Comparison of ENCODE assay signal across 38 cellular contexts in the genomic region with DNA sequence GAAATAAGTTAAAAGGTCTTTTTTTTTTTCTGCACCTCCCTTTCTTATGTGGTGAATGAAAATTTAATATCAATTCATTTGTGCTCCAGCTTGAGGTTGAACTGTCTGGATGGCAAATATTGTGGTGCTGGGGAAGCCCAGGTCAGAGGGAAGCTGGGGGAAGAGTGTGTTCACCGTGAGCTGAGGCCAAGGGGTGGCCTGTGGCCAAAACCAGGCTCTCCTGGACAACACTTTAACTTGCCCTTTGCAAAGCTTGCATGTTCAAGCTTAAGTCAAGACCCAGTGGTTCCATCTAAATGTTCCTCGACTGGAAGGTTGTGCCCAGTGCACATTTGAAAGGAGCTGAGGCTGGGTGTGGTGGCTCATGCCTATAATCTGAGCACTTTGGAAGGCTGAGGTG.
"Had no signal": no experiment of that assay in that cellular context is flagged by ENCODE, and none has a peak within 500 bp of the region (broad histone marks: within the 10 kb centered on the region; RNA-seq: fewer than 3 reads in every experiment).

No MANE protein-coding gene starts in this region.

- H3K4me3 Mint-ChIP-seq: activated CD4-positive, alpha-beta memory T cell treated with anti-CD3 and anti-CD28 coated beads, Interleukin-2, amount 10 ng/mL, durations not matched to agents 7 days and 5 days; activated CD4-positive, alpha-beta T cell treated with anti-CD3 and anti-CD28 coated beads for 36 hours; activated CD4-positive, alpha-beta T cell treated with anti-CD3 and anti-CD28 coated beads, Interleukin-2, amount 10 ng/mL, durations not matched to agents 7 days and 5 days; activated CD8-positive, alpha-beta memory T cell treated with anti-CD3 and anti-CD28 coated beads, Interleukin-2, amount 10 ng/mL, durations not matched to agents 7 days and 5 days; activated CD8-positive, alpha-beta T cell treated with anti-CD3 and anti-CD28 coated beads, Interleukin-2, amount 10 ng/mL, durations not matched to agents 7 days and 5 days; activated naive CD4-positive, alpha-beta T cell treated with anti-CD3 and anti-CD28 coated beads, Interleukin-2, amount 10 ng/mL, durations not matched to agents 7 days and 5 days; activated naive CD4-positive, alpha-beta T cell treated with anti-CD3 and anti-CD28 coated beads, Interleukin-2, amount 50 U/mL, for 24 hours; activated naive CD8-positive, alpha-beta T cell; activated naive CD8-positive, alpha-beta T cell treated with anti-CD3 and anti-CD28 coated beads, Interleukin-2, amount 10 ng/mL, durations not matched to agents 7 days and 5 days; activated naive CD8-positive, alpha-beta T cell treated with anti-CD3 and anti-CD28 coated beads, Interleukin-2, amount 50 U/mL, for 24 hours; activated T-cell treated with anti-CD3 and anti-CD28 coated beads, Interleukin-2, amount 50 U/mL, for 24 hours; brain; central memory CD8-positive, alpha-beta T cell; T-helper 1 cell treated with Interleukin-12 subunit alpha and Interleukin-12 subunit beta and Interleukin-4 antibody, amounts not matched to agents 30 μg/mL and 1 μg/mL, for 36 hours; T-helper 2 cell treated with Interferon-gamma antibody and Interleukin-4, amounts not matched to agents 5 μg/mL and 100 μg/mL, for 36 hours; WTC11 had no signal

- H3K36me3 Mint-ChIP-seq: activated naive CD4-positive, alpha-beta T cell treated with anti-CD3 and anti-CD28 coated beads, Interleukin-2, amount 10 ng/mL, durations not matched to agents 7 days and 5 days; brain; WTC11 had no signal

- H3K4me1 ChIP-seq: ascending aorta had no signal

- ATAC-seq: activated CD4-positive, alpha-beta T cell treated with anti-CD3 and anti-CD28 coated beads for 36 hours; activated CD4-positive, CD25-positive, alpha-beta regulatory T cell treated with anti-CD3 and anti-CD28 coated beads, Interleukin-2, amount 50 U/mL, for 24 hours; activated CD8-positive, alpha-beta memory T cell treated with anti-CD3 and anti-CD28 coated beads, Interleukin-2, amount 10 ng/mL, durations not matched to agents 7 days and 5 days; activated CD8-positive, alpha-beta T cell treated with anti-CD3 and anti-CD28 coated beads, Interleukin-2, amount 10 ng/mL, durations not matched to agents 7 days and 5 days; activated naive CD8-positive, alpha-beta T cell treated with anti-CD3 and anti-CD28 coated beads, Interleukin-2, amount 50 U/mL, for 24 hours; WTC11 had no signal

- H3K36me3 ChIP-seq: cardiac muscle cell, WERI-Rb-1 had no signal

- H3K27me3 ChIP-seq: ascending aorta, cardiac muscle cell had no signal

- H3K9me3 Mint-ChIP-seq: activated CD4-positive, alpha-beta memory T cell treated with anti-CD3 and anti-CD28 coated beads, Interleukin-2, amount 10 ng/mL, durations not matched to agents 7 days and 5 days; activated CD4-positive, alpha-beta T cell treated with anti-CD3 and anti-CD28 coated beads, Interleukin-2, amount 10 ng/mL, durations not matched to agents 7 days and 5 days; activated naive CD4-positive, alpha-beta T cell treated with anti-CD3 and anti-CD28 coated beads, Interleukin-2, amount 10 ng/mL, durations not matched to agents 7 days and 5 days; activated naive CD4-positive, alpha-beta T cell treated with anti-CD3 and anti-CD28 coated beads, Interleukin-2, amount 50 U/mL, for 24 hours; activated naive CD8-positive, alpha-beta T cell treated with anti-CD3 and anti-CD28 coated beads, Interleukin-2, amount 10 ng/mL, durations not matched to agents 7 days and 5 days; activated naive CD8-positive, alpha-beta T cell treated with anti-CD3 and anti-CD28 coated beads, Interleukin-2, amount 50 U/mL, for 24 hours; activated T-cell treated with anti-CD3 and anti-CD28 coated beads, Interleukin-2, amount 50 U/mL, for 24 hours; activated T-helper 2 cell treated with anti-CD3 and anti-CD28 coated beads, Interferon-gamma antibody, Interleukin-2, Interleukin-4, amounts not matched to agents 10 μg/mL and 5 μg/mL and 100 μg/mL, durations not matched to agents 14 hours and 24 hours and 36 hours; brain; central memory CD8-positive, alpha-beta T cell; T-helper 1 cell treated with Interleukin-12 subunit alpha and Interleukin-12 subunit beta and Interleukin-4 antibody, amounts not matched to agents 30 μg/mL and 1 μg/mL, for 36 hours; T-helper 2 cell treated with Interferon-gamma antibody and Interleukin-4, amounts not matched to agents 5 μg/mL and 100 μg/mL, for 36 hours; WTC11 had no signal

- H3K27ac Mint-ChIP-seq: activated CD4-positive, alpha-beta memory T cell treated with anti-CD3 and anti-CD28 coated beads, Interleukin-2, amount 10 ng/mL, durations not matched to agents 7 days and 5 days; activated CD4-positive, alpha-beta T cell treated with anti-CD3 and anti-CD28 coated beads for 36 hours; activated CD4-positive, alpha-beta T cell treated with anti-CD3 and anti-CD28 coated beads, Interleukin-2, amount 10 ng/mL, durations not matched to agents 7 days and 5 days; activated CD8-positive, alpha-beta memory T cell treated with anti-CD3 and anti-CD28 coated beads, Interleukin-2, amount 10 ng/mL, durations not matched to agents 7 days and 5 days; activated CD8-positive, alpha-beta T cell treated with anti-CD3 and anti-CD28 coated beads, Interleukin-2, amount 10 ng/mL, durations not matched to agents 7 days and 5 days; activated naive CD4-positive, alpha-beta T cell treated with anti-CD3 and anti-CD28 coated beads, Interleukin-2, amount 10 ng/mL, durations not matched to agents 7 days and 5 days; activated naive CD4-positive, alpha-beta T cell treated with anti-CD3 and anti-CD28 coated beads, Interleukin-2, amount 50 U/mL, for 24 hours; activated naive CD8-positive, alpha-beta T cell; activated naive CD8-positive, alpha-beta T cell treated with anti-CD3 and anti-CD28 coated beads, Interleukin-2, amount 10 ng/mL, durations not matched to agents 7 days and 5 days; activated naive CD8-positive, alpha-beta T cell treated with anti-CD3 and anti-CD28 coated beads, Interleukin-2, amount 50 U/mL, for 24 hours; activated T-cell treated with anti-CD3 and anti-CD28 coated beads, Interleukin-2, amount 50 U/mL, for 24 hours; activated T-helper 2 cell treated with anti-CD3 and anti-CD28 coated beads, Interferon-gamma antibody, Interleukin-2, Interleukin-4, amounts not matched to agents 10 μg/mL and 5 μg/mL and 100 μg/mL, durations not matched to agents 14 hours and 24 hours and 36 hours; brain; T-helper 1 cell treated with Interleukin-12 subunit alpha and Interleukin-12 subunit beta and Interleukin-4 antibody, amounts not matched to agents 30 μg/mL and 1 μg/mL, for 36 hours; T-helper 2 cell treated with Interferon-gamma antibody and Interleukin-4, amounts not matched to agents 5 μg/mL and 100 μg/mL, for 36 hours; WTC11 had no signal

- H3K27me3 Mint-ChIP-seq: activated CD4-positive, alpha-beta memory T cell treated with anti-CD3 and anti-CD28 coated beads, Interleukin-2, amount 10 ng/mL, durations not matched to agents 7 days and 5 days; activated CD4-positive, alpha-beta T cell treated with anti-CD3 and anti-CD28 coated beads for 36 hours; activated CD4-positive, alpha-beta T cell treated with anti-CD3 and anti-CD28 coated beads, Interleukin-2, amount 10 ng/mL, durations not matched to agents 7 days and 5 days; activated CD8-positive, alpha-beta memory T cell treated with anti-CD3 and anti-CD28 coated beads, Interleukin-2, amount 10 ng/mL, durations not matched to agents 7 days and 5 days; activated naive CD4-positive, alpha-beta T cell treated with anti-CD3 and anti-CD28 coated beads, Interleukin-2, amount 10 ng/mL, durations not matched to agents 7 days and 5 days; activated naive CD4-positive, alpha-beta T cell treated with anti-CD3 and anti-CD28 coated beads, Interleukin-2, amount 50 U/mL, for 24 hours; activated naive CD8-positive, alpha-beta T cell; activated naive CD8-positive, alpha-beta T cell treated with anti-CD3 and anti-CD28 coated beads, Interleukin-2, amount 10 ng/mL, durations not matched to agents 7 days and 5 days; activated naive CD8-positive, alpha-beta T cell treated with anti-CD3 and anti-CD28 coated beads, Interleukin-2, amount 50 U/mL, for 24 hours; activated T-cell treated with anti-CD3 and anti-CD28 coated beads, Interleukin-2, amount 50 U/mL, for 24 hours; brain; central memory CD8-positive, alpha-beta T cell had no signal

- H3K27ac ChIP-seq: ascending aorta, cardiac muscle cell, WERI-Rb-1 had no signal

- H3K9me3 ChIP-seq: ascending aorta had no signal

- DNase-seq: activated CD4-positive, alpha-beta memory T cell treated with anti-CD3 and anti-CD28 coated beads, Interleukin-2, amount 10 ng/mL, durations not matched to agents 7 days and 5 days; activated CD4-positive, alpha-beta T cell treated with anti-CD3 and anti-CD28 coated beads for 1 hour; activated CD4-positive, alpha-beta T cell treated with anti-CD3 and anti-CD28 coated beads for 36 hours; activated CD4-positive, alpha-beta T cell treated with anti-CD3 and anti-CD28 coated beads for 48 hours; activated CD4-positive, alpha-beta T cell treated with anti-CD3 and anti-CD28 coated beads, Interleukin-2, amount 10 ng/mL, durations not matched to agents 7 days and 5 days; activated CD4-positive, alpha-beta T cell treated with anti-CD3 and anti-CD28 coated beads, Interleukin-2, amount 50 U/mL, for 48 hours; activated CD4-positive, CD25-positive, alpha-beta regulatory T cell; activated CD8-positive, alpha-beta memory T cell treated with anti-CD3 and anti-CD28 coated beads for 24 hours; activated CD8-positive, alpha-beta memory T cell treated with anti-CD3 and anti-CD28 coated beads, Interleukin-2, amount 10 ng/mL, durations not matched to agents 7 days and 5 days; activated CD8-positive, alpha-beta memory T cell treated with anti-CD3 and anti-CD28 coated beads, Interleukin-2, amount 50 U/mL, for 48 hours; activated CD8-positive, alpha-beta T cell treated with anti-CD3 and anti-CD28 coated beads, Interleukin-2, amount 10 ng/mL, durations not matched to agents 7 days and 5 days; activated effector memory CD4-positive, alpha-beta T cell treated with Interleukin-2 at 50 U/mL for 16 hours; activated gamma-delta T cell; activated naive CD4-positive, alpha-beta T cell treated with anti-CD3 and anti-CD28 coated beads, Interleukin-2, amount 10 ng/mL, durations not matched to agents 7 days and 5 days; activated naive CD4-positive, alpha-beta T cell treated with Interleukin-2 at 50 U/mL for 16 hours; activated naive CD8-positive, alpha-beta T cell treated with anti-CD3 and anti-CD28 coated beads, Interleukin-2, amount 10 ng/mL, durations not matched to agents 7 days and 5 days; activated naive CD8-positive, alpha-beta T cell treated with anti-CD3 and anti-CD28 coated beads, Interleukin-2, amount 50 U/mL, for 24 hours; activated T-cell treated with anti-CD3 and anti-CD28 coated beads, Interleukin-2, amount 50 U/mL, for 24 hours; activated T-cell treated with anti-CD3 and anti-CD28 coated beads, Interleukin-2, amount 50 U/mL, for 48 hours; amygdala; anterior cingulate cortex; caudate nucleus; cerebellar nuclear complex; T-helper 1 cell; T-helper 2 cell; T-helper 9 cell; WERI-Rb-1 had no signal

- H3K4me3 ChIP-seq: ascending aorta, cardiac muscle cell had no signal

- H3K4me1 Mint-ChIP-seq: activated CD4-positive, alpha-beta memory T cell treated with anti-CD3 and anti-CD28 coated beads, Interleukin-2, amount 10 ng/mL, durations not matched to agents 7 days and 5 days; activated CD4-positive, alpha-beta T cell treated with anti-CD3 and anti-CD28 coated beads for 36 hours; activated CD4-positive, alpha-beta T cell treated with anti-CD3 and anti-CD28 coated beads, Interleukin-2, amount 10 ng/mL, durations not matched to agents 7 days and 5 days; activated naive CD4-positive, alpha-beta T cell treated with anti-CD3 and anti-CD28 coated beads, Interleukin-2, amount 10 ng/mL, durations not matched to agents 7 days and 5 days; activated naive CD4-positive, alpha-beta T cell treated with anti-CD3 and anti-CD28 coated beads, Interleukin-2, amount 50 U/mL, for 24 hours; brain had no signal
